14 cellular contexts compared by ENCODE assay signal in the genomic region with DNA sequence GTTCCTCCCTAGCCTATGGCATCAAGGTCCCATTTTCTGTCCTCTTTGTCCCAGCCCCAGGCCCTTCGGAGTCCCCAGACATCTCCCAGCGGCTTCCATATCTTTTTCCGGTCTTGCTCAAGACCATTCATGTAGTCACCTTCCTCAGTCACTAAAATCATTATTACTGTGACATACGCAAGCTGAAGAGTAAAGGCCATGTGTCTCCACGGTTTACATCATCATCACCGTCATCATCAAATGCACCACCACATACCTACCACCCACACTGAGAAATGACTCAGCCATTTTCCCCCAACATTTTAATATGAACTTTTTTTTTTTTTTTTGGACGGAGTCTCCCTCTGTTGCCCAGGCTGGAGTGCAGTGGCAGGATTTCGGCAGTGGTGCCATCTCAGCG. TPM values are rescaled to one million over a fixed set of nuclear protein-coding genes. Genes with fewer than 3 reads are reported as not detected.
DNase-seq lines count a peak whose midpoint lies in the region; ATAC-seq and TF ChIP-seq lines count a peak whose summit lies in the region.
"Had no signal": no experiment of that assay in that cellular context is flagged by ENCODE, and none has a peak within 500 bp of the region (broad histone marks: within the 10 kb centered on the region; RNA-seq: fewer than 3 reads in every experiment).

No MANE protein-coding gene starts in this region.

- TF ChIP-seq CTCF in choroid plexus epithelial cell (conservative IDR thresholded peaks at IDR 0.05; ENCODE audit: low read depth, low read length) (no peak), upper lobe of right lung (IDR thresholded peaks at IDR 0.05) (no peak), tibial artery (IDR thresholded peaks at IDR 0.05) (no peak)

- H3K4me3 ChIP-seq in SJSA1 (no peak overlapping the region), choroid plexus epithelial cell (ENCODE audit: low read depth, low read length) (no peak overlapping the region), upper lobe of right lung (no peak overlapping the region), tibial artery (no peak overlapping the region)
- H3K4me3 ChIP-seq: BLaER1 had no signal

- no peaks in the 10 kb centered on the region for H3K27me3 ChIP-seq in SJSA1 (replicated peaks)
- no peaks in the 10 kb centered on the region for H3K27me3 ChIP-seq in upper lobe of right lung
- H3K27me3 ChIP-seq in tibial artery: no peaks in the 10 kb centered on the region
- H3K27me3 ChIP-seq: BLaER1 had no signal

- intact Hi-C loops in upper lobe of right lung (cut with DNase I) (no loop called here), tibial artery (cut with DNase I; ENCODE audit: low total_unique reads) (no loop called here)

- no peak for ATAC-seq in upper lobe of right lung
- ATAC-seq in HG02973 (IDR thresholded peaks at IDR 0.05; ENCODE audit: unreplicated experiment): no peak
- ATAC-seq in HG02970 (IDR thresholded peaks at IDR 0.05; ENCODE audit: low FRiP score, unreplicated experiment): no peak
- ATAC-seq: left cardiac atrium; naive thymus-derived CD8-positive, alpha-beta T cell had no signal

- peaks cover 31% of the 10 kb centered on the region for H3K4me1 ChIP-seq in SJSA1 (replicated peaks)
- H3K4me1 ChIP-seq in upper lobe of right lung: no peaks in the 10 kb centered on the region
- no peaks in the 10 kb centered on the region for H3K4me1 ChIP-seq in tibial artery
- H3K4me1 ChIP-seq: BLaER1 had no signal

- peaks cover 3% of the 10 kb centered on the region; the same call in 1 of the 2 replicates for H3K9me3 ChIP-seq in SJSA1 (replicated peaks)
- no peaks in the 10 kb centered on the region for H3K9me3 ChIP-seq in upper lobe of right lung
- H3K9me3 ChIP-seq in tibial artery: no peaks in the 10 kb centered on the region
- H3K9me3 ChIP-seq: BLaER1 had no signal

- peak overlapping the region; percentile 93 for H3K27ac ChIP-seq in SJSA1
- no peak overlapping the region for H3K27ac ChIP-seq in upper lobe of right lung
- H3K27ac ChIP-seq in tibial artery: no peak overlapping the region
- H3K27ac ChIP-seq: BLaER1 had no signal

- no peaks in the 10 kb centered on the region for H3K36me3 ChIP-seq in SJSA1
- no peaks in the 10 kb centered on the region for H3K36me3 ChIP-seq in upper lobe of right lung
- H3K36me3 ChIP-seq in tibial artery: no peaks in the 10 kb centered on the region
- H3K36me3 ChIP-seq: BLaER1 had no signal

- peak; percentile 36 for DNase-seq in stimulated activated CD4-positive, alpha-beta T cell treated with anti-CD3 and anti-CD28 coated beads, Interleukin-15, amount 100 ng/mL, for 24 hours
- no peak for DNase-seq in stimulated activated CD4-positive, alpha-beta T cell treated with anti-CD3 and anti-CD28 coated beads, Interleukin-12 subunit alpha, Interleukin-12 subunit beta, amount 100 ng/mL, for 4 hours
- DNase-seq in SJSA1 (ENCODE audit: low read depth in 1 of 2, low spot score in 2 of 2): peak; percentile 77 to 85
- peak; percentile 79 for DNase-seq in choroid plexus epithelial cell (ENCODE audit: low read depth)
- DNase-seq in upper lobe of right lung: peak; percentile 25
- DNase-seq in tibial artery: no peak
- DNase-seq: activated gamma-delta T cell; GDM1; left cardiac atrium; naive thymus-derived CD8-positive, alpha-beta T cell; NCI-H510A treated with DMSO at 0.1 percent for 48 hours had no signal

RNA-seq across cellular contexts. Expression of a gene that starts 43.4 kb away (rescaled TPM):
- 0.19 and 0.47 TPM in 2 replicates for total RNA-seq in SJSA1 (2014; rRNA removed; shearing (Covaris generic))
- total RNA-seq in upper lobe of right lung: 2.4 TPM
- total RNA-seq: naive thymus-derived CD8-positive, alpha-beta T cell had no signal

Comparison
In these comparisons a context has a peak if more than half of its experiments do, and no peak if none do; other contexts are left out.
1. DNase-seq: peak in stimulated activated CD4-positive, alpha-beta T cell treated with anti-CD3 and anti-CD28 coated beads, Interleukin-15, amount 100 ng/mL, for 24 hours (single experiment), SJSA1 (2 of 2), choroid plexus epithelial cell (single experiment) and upper lobe of right lung (single experiment); none in stimulated activated CD4-positive, alpha-beta T cell treated with anti-CD3 and anti-CD28 coated beads, Interleukin-12 subunit alpha, Interleukin-12 subunit beta, amount 100 ng/mL, for 4 hours (single experiment) and tibial artery (0 of 2).